In genomic region chr10:5448333-5449048, GRCh38 we compare ENCODE assay signal across 8 cellular contexts. TPM values are rescaled to one million over a fixed set of nuclear protein-coding genes. Genes with fewer than 3 reads are reported as not detected.
DNase-seq lines count a peak whose midpoint lies in the region; TF ChIP-seq lines count a peak whose summit lies in the region.

No MANE protein-coding gene starts in this region.

- no peak for DNase-seq in activated CD4-positive, alpha-beta T cell treated with anti-CD3 and anti-CD28 coated beads, Interleukin-2, amount 10 ng/mL, durations not matched to agents 7 days and 5 days
- DNase-seq in activated CD4-positive, alpha-beta T cell treated with anti-CD3 and anti-CD28 coated beads for 4 hours = no peak
- DNase-seq in astrocyte of the cerebellum (ENCODE audit: low read depth) (no peak), kidney epithelial cell (ENCODE audit: low read depth) (no peak), NCI-H1092 (lab: John Stamatoyannopoulos, UW) (no peak), DMS53 treated with DMSO at 0.1 percent for 48 hours (lab: John Stamatoyannopoulos, UW; ENCODE audit: unreplicated experiment) (no peak)
- no peak for DNase-seq in effector memory CD4-positive, alpha-beta T cell

- no peaks in the 10 kb centered on the region for H3K9me3 ChIP-seq in subcutaneous abdominal adipose tissue (ENCODE audit: control insufficient read depth in 5 of 5, low read length in 5 of 5)
- H3K9me3 ChIP-seq in effector memory CD4-positive, alpha-beta T cell (ENCODE audit: control insufficient read depth, low read length) = no peaks in the 10 kb centered on the region

- peak overlapping the region; percentile 95 for H3K27ac ChIP-seq in subcutaneous abdominal adipose tissue (ENCODE audit: low read depth, low read length)
- no peak overlapping the region for H3K27ac ChIP-seq in effector memory CD4-positive, alpha-beta T cell (ENCODE audit: insufficient read depth, low read length, poor library complexity, severe bottlenecking)

- POLR2A ChIA-PET in activated CD4-positive, alpha-beta T cell treated with anti-CD3 and anti-CD28 coated beads, Interleukin-2, amount 10 ng/mL, durations not matched to agents 7 days and 5 days (lab: Charles Lee) = no interaction called here

- TF ChIP-seq CTCF in astrocyte of the cerebellum (IDR thresholded peaks at IDR 0.05; ENCODE audit: low read depth, low read length, missing control alignments) = no peak
- TF ChIP-seq CTCF in kidney epithelial cell (IDR thresholded peaks at IDR 0.05; ENCODE audit: insufficient read depth, low read length, poor library complexity, severe bottlenecking) = no peak

- peaks cover 0 to 35% (median 17%) of the 10 kb centered on the region in 5 donors for H3K4me1 ChIP-seq in subcutaneous abdominal adipose tissue (ENCODE audit: control insufficient read depth in 5 of 5, insufficient read depth in 5 of 5, low read length in 5 of 5)
- peaks cover 13% of the 10 kb centered on the region for H3K4me1 ChIP-seq in effector memory CD4-positive, alpha-beta T cell (ENCODE audit: control insufficient read depth, insufficient read depth, low read length, poor library complexity, severe bottlenecking)

- no peaks in the 10 kb centered on the region for H3K27me3 Mint-ChIP-seq in activated CD4-positive, alpha-beta T cell treated with anti-CD3 and anti-CD28 coated beads, Interleukin-2, amount 10 ng/mL, durations not matched to agents 7 days and 5 days

- no peak overlapping the region for H3K27ac Mint-ChIP-seq in activated CD4-positive, alpha-beta T cell treated with anti-CD3 and anti-CD28 coated beads, Interleukin-2, amount 10 ng/mL, durations not matched to agents 7 days and 5 days

- H3K4me3 Mint-ChIP-seq in activated CD4-positive, alpha-beta T cell treated with anti-CD3 and anti-CD28 coated beads, Interleukin-2, amount 10 ng/mL, durations not matched to agents 7 days and 5 days = peak overlapping the region; percentile 44

- H3K36me3 ChIP-seq in kidney epithelial cell (ENCODE audit: control insufficient read depth, insufficient read depth, low read length) (no peaks in the 10 kb centered on the region), subcutaneous abdominal adipose tissue (ENCODE audit: control insufficient read depth in 5 of 5, insufficient read depth in 5 of 5, low read length in 5 of 5) (peaks cover 5 to 15% (median 13%) of the 10 kb centered on the region in 5 donors)
- H3K36me3 ChIP-seq in effector memory CD4-positive, alpha-beta T cell (ENCODE audit: control insufficient read depth, insufficient read depth, low read length) = peaks cover 7% of the 10 kb centered on the region

- H3K36me3 Mint-ChIP-seq in activated CD4-positive, alpha-beta T cell treated with anti-CD3 and anti-CD28 coated beads, Interleukin-2, amount 10 ng/mL, durations not matched to agents 7 days and 5 days (ENCODE audit: low read depth) = peaks cover 28% of the 10 kb centered on the region

- peaks cover 60% of the 10 kb centered on the region for H3K4me1 Mint-ChIP-seq in activated CD4-positive, alpha-beta T cell treated with anti-CD3 and anti-CD28 coated beads, Interleukin-2, amount 10 ng/mL, durations not matched to agents 7 days and 5 days

- H3K4me3 ChIP-seq in astrocyte of the cerebellum (ENCODE audit: low read depth, low read length) = peak overlapping the region; percentile 59
- peak overlapping the region; percentile 87 for H3K4me3 ChIP-seq in kidney epithelial cell (ENCODE audit: low read depth, low read length)
- peak overlapping the region; percentile 69 to 98 (median 80) for H3K4me3 ChIP-seq in subcutaneous abdominal adipose tissue (ENCODE audit: low read depth in 1 of 5, low read length in 5 of 5)
- H3K4me3 ChIP-seq in effector memory CD4-positive, alpha-beta T cell (ENCODE audit: insufficient read depth, low read depth, low read length, poor library complexity, severe bottlenecking) = no peak overlapping the region

- no peaks in the 10 kb centered on the region for H3K9me3 Mint-ChIP-seq in activated CD4-positive, alpha-beta T cell treated with anti-CD3 and anti-CD28 coated beads, Interleukin-2, amount 10 ng/mL, durations not matched to agents 7 days and 5 days

- H3K9ac ChIP-seq in subcutaneous abdominal adipose tissue (ENCODE audit: low read length in 5 of 5) = peak overlapping the region; percentile 8 to 93 (median 66)

- CTCF ChIA-PET in activated CD4-positive, alpha-beta T cell treated with anti-CD3 and anti-CD28 coated beads, Interleukin-2, amount 10 ng/mL, durations not matched to agents 7 days and 5 days (lab: Charles Lee) = interaction anchor here (0.6 to 3.1 kb wide), 3 partner anchors 13 to 175 kb away, joined by 3 to 22 read pairs (median 3); no protein-coding TSS in a partner anchor

- no peaks in the 10 kb centered on the region for H3K27me3 ChIP-seq in kidney epithelial cell (ENCODE audit: control insufficient read depth, insufficient read depth, low read length)
- H3K27me3 ChIP-seq in subcutaneous abdominal adipose tissue (ENCODE audit: control insufficient read depth in 5 of 5, insufficient read depth in 4 of 5, low read length in 5 of 5) = no peaks in the 10 kb centered on the region
- no peaks in the 10 kb centered on the region for H3K27me3 ChIP-seq in effector memory CD4-positive, alpha-beta T cell (replicated peaks; ENCODE audit: control insufficient read depth, insufficient read depth, low read length, poor library complexity, severe bottlenecking)

- in situ Hi-C loops in astrocyte of the cerebellum (cut with HindIII; ENCODE audit: low sequenced_read_pairs) = loop anchor here (5.0 kb wide), 1 partner anchor 169 kb away; no protein-coding TSS in a partner anchor

RNA-seq across cellular contexts. Expression of gene NET1, which starts 36.1 kb away (rescaled TPM):
- 10 to 100 TPM; 39.1 to 47.7 TPM for total RNA-seq in activated CD4-positive, alpha-beta T cell treated with anti-CD3 and anti-CD28 coated beads, Interleukin-2, amount 10 ng/mL, durations not matched to agents 7 days and 5 days
- total RNA-seq in kidney epithelial cell = 113 and 146 TPM in 2 replicates

RNA-seq across cellular contexts. Expression of gene TUBAL3, which starts 43.9 kb away (rescaled TPM):
- not detected for total RNA-seq in activated CD4-positive, alpha-beta T cell treated with anti-CD3 and anti-CD28 coated beads, Interleukin-2, amount 10 ng/mL, durations not matched to agents 7 days and 5 days
- total RNA-seq in kidney epithelial cell = 0.34 and 0.46 TPM in 2 replicates

RNA-seq across cellular contexts. Expression of gene CALML5, which starts 50.9 kb away (rescaled TPM):
- not detected for total RNA-seq in activated CD4-positive, alpha-beta T cell treated with anti-CD3 and anti-CD28 coated beads, Interleukin-2, amount 10 ng/mL, durations not matched to agents 7 days and 5 days
- total RNA-seq in kidney epithelial cell = 0.34 TPM in 1 of 2 replicates, not detected in the other
